Comparison of ENCODE assay signal across 37 cellular contexts in the genomic region with DNA sequence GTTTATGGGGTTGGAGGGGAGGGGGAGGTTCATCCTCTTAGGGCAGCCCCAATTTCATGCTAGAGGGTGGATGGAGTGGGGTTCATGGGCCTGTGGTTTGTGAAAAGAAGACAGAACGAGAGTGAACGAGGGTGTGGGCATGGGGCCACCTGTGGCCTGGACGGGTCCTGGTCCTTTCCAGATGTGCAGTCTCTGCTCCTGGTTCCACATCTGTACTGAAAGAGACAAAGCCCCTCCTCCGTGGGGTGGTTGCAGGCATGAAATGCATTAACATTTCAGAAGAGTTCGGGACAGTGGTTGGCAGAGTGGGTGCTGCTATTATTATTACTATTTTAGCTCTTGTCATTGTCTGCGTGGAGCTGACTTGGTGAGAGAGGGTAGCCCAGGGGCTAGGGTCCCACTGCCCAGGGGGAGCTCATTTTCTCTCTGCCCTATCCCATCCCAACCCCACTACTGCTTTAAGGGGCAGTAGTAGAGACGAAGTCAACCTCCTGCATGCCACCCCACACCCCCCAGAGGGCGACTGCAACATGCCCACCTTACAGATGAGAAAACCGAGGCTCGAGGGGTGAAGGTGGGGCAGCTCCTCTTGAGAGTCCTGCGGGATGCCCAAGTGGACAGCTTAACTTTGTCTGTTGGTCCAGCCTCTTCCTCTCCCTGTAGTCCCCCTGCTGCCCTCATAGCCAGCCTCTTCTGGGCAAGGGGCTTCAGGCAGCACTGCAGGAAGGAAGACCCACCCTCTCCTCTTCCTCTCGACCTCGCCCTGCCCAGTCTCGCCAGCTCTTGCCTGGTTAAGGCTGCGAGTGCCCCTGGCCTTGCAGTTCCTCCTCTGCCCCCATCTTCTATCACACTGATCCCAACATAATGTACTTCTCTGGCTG. TPM values are rescaled to one million over a fixed set of nuclear protein-coding genes. Genes with fewer than 3 reads are reported as not detected.
"Had no signal": no experiment of that assay in that cellular context is flagged by ENCODE, and none has a peak within 500 bp of the region (broad histone marks: within the 10 kb centered on the region; RNA-seq: fewer than 3 reads in every experiment).

No MANE protein-coding gene starts in this region.

- H3K36me3 ChIP-seq: gastroesophageal sphincter, neural progenitor cell, prostate gland, sigmoid colon, vagina had no signal

- H3K4me3 ChIP-seq: gastroesophageal sphincter, hepatocyte, neural progenitor cell, prostate gland, sigmoid colon, vagina had no signal

- H3K4me3 Mint-ChIP-seq: activated naive CD8-positive, alpha-beta T cell treated with anti-CD3 and anti-CD28 coated beads, Interleukin-2, amount 50 U/mL, for 24 hours; activated T-cell treated with anti-CD3 and anti-CD28 coated beads, Interleukin-2, amount 50 U/mL, for 4 hours; naive thymus-derived CD4-positive, alpha-beta T cell; neural progenitor cell; stimulated activated memory B cell treated with anti-CD40 and anti-IgM and Interleukin-4, amounts not matched to agents 10 μg/mL and 1 μg/mL and 100 μg/mL, for 72 hours; stimulated activated naive CD8-positive, alpha-beta T cell treated with anti-CD3 and anti-CD28 coated beads, Interleukin-15, amount 100 ng/mL, for 72 hours; type B pancreatic cell had no signal

- H3K4me1 Mint-ChIP-seq: stimulated activated naive CD8-positive, alpha-beta T cell treated with anti-CD3 and anti-CD28 coated beads, Interleukin-15, amount 100 ng/mL, for 72 hours had no signal

- H3K27ac Mint-ChIP-seq: activated naive CD8-positive, alpha-beta T cell treated with anti-CD3 and anti-CD28 coated beads, Interleukin-2, amount 50 U/mL, for 24 hours; activated T-helper 2 cell treated with anti-CD3 and anti-CD28 coated beads, Interferon-gamma antibody, Interleukin-2, Interleukin-4, amounts not matched to agents 10 μg/mL and 5 μg/mL and 100 μg/mL, durations not matched to agents 14 hours and 24 hours and 36 hours; neural progenitor cell; stimulated activated memory B cell treated with anti-CD40 and anti-IgM and Interleukin-4, amounts not matched to agents 10 μg/mL and 1 μg/mL and 100 μg/mL, for 72 hours; type B pancreatic cell had no signal

- H3K27me3 Mint-ChIP-seq: activated naive CD8-positive, alpha-beta T cell treated with anti-CD3 and anti-CD28 coated beads, Interleukin-2, amount 50 U/mL, for 24 hours; naive thymus-derived CD4-positive, alpha-beta T cell; stimulated activated naive CD8-positive, alpha-beta T cell treated with anti-CD3 and anti-CD28 coated beads, Interleukin-15, amount 100 ng/mL, for 72 hours had no signal

- H3K27ac ChIP-seq: gastroesophageal sphincter, hepatocyte, neural progenitor cell, prostate gland, sigmoid colon, vagina had no signal

- H3K4me2 ChIP-seq: hepatocyte, neural progenitor cell had no signal

- H3K4me1 ChIP-seq: gastroesophageal sphincter, neural progenitor cell, prostate gland, sigmoid colon, vagina had no signal

- DNase-seq: activated CD4-positive, alpha-beta T cell treated with anti-CD3 and anti-CD28 coated beads for 4 hours; activated CD4-positive, alpha-beta T cell treated with anti-CD3 and anti-CD28 coated beads, Interleukin-2, amount 50 U/mL, for 48 hours; activated CD4-positive, CD25-positive, alpha-beta regulatory T cell; activated CD8-positive, alpha-beta memory T cell treated with anti-CD3 and anti-CD28 coated beads, Interleukin-2, amount 50 U/mL, for 48 hours; activated naive CD8-positive, alpha-beta T cell treated with anti-CD3 and anti-CD28 coated beads, Interleukin-2, amount 50 U/mL, for 24 hours; activated T-cell treated with anti-CD3 and anti-CD28 coated beads, Interleukin-2, amount 50 U/mL, for 4 hours; amygdala; left cardiac atrium; left ventricle myocardium superior; midbrain; naive thymus-derived CD4-positive, alpha-beta T cell; retina; sigmoid colon; small intestine; stimulated activated CD4-positive, alpha-beta T cell treated with anti-CD3 and anti-CD28 coated beads, Interleukin-1b, Interleukin-23, amount 100 ng/mL, for 48 hours; stimulated activated CD4-positive, alpha-beta T cell treated with anti-CD3 and anti-CD28 coated beads, Interleukin-4, amount 100 ng/mL, for 4 hours; stimulated activated CD8-positive, alpha-beta memory T cell treated with anti-CD3 and anti-CD28 coated beads, Interleukin-4, amount 100 ng/mL, for 48 hours; stimulated activated naive CD8-positive, alpha-beta T cell treated with anti-CD3 and anti-CD28 coated beads, Interleukin-15, amount 100 ng/mL, for 72 hours; substantia nigra; T-helper 1 cell had no signal

- H3K9me3 ChIP-seq: gastroesophageal sphincter, prostate gland, sigmoid colon, vagina had no signal

- H3K9me3 Mint-ChIP-seq: activated naive CD8-positive, alpha-beta T cell treated with anti-CD3 and anti-CD28 coated beads, Interleukin-2, amount 50 U/mL, for 24 hours; activated T-cell treated with anti-CD3 and anti-CD28 coated beads, Interleukin-2, amount 50 U/mL, for 4 hours; activated T-helper 2 cell treated with anti-CD3 and anti-CD28 coated beads, Interferon-gamma antibody, Interleukin-2, Interleukin-4, amounts not matched to agents 10 μg/mL and 5 μg/mL and 100 μg/mL, durations not matched to agents 14 hours and 24 hours and 36 hours; naive thymus-derived CD4-positive, alpha-beta T cell; neural progenitor cell; stimulated activated naive CD8-positive, alpha-beta T cell treated with anti-CD3 and anti-CD28 coated beads, Interleukin-15, amount 100 ng/mL, for 72 hours; type B pancreatic cell had no signal

- H2AFZ ChIP-seq: hepatocyte, neural progenitor cell had no signal

- ATAC-seq: activated naive CD8-positive, alpha-beta T cell treated with anti-CD3 and anti-CD28 coated beads, Interleukin-2, amount 50 U/mL, for 24 hours; activated T-cell treated with anti-CD3 and anti-CD28 coated beads, Interleukin-2, amount 50 U/mL, for 4 hours; gastroesophageal sphincter; left ventricle myocardium superior; naive thymus-derived CD4-positive, alpha-beta T cell; stimulated activated memory B cell treated with anti-CD40 and anti-IgM and Interleukin-4, amounts not matched to agents 10 μg/mL and 1 μg/mL and 100 μg/mL, for 72 hours; stimulated activated naive CD8-positive, alpha-beta T cell treated with anti-CD3 and anti-CD28 coated beads, Interleukin-15, amount 100 ng/mL, for 72 hours had no signal

- H3K9ac ChIP-seq: neural progenitor cell had no signal

- H3K36me3 Mint-ChIP-seq: naive thymus-derived CD4-positive, alpha-beta T cell; neural progenitor cell; stimulated activated memory B cell treated with anti-CD40 and anti-IgM and Interleukin-4, amounts not matched to agents 10 μg/mL and 1 μg/mL and 100 μg/mL, for 72 hours; type B pancreatic cell had no signal

- H3K27me3 ChIP-seq: neural progenitor cell, vagina had no signal

RNA-seq across cellular contexts. Expression of gene BPIFB2, which starts 8.4 kb away (rescaled TPM):
- total RNA-seq: activated T-helper 2 cell treated with anti-CD3 and anti-CD28 coated beads, Interferon-gamma antibody, Interleukin-2, Interleukin-4, amounts not matched to agents 10 μg/mL and 5 μg/mL and 100 μg/mL, durations not matched to agents 14 hours and 24 hours and 36 hours; chondrocyte; endothelial cell of umbilical vein; fibroblast of lung; fibroblast of villous mesenchyme; left cardiac atrium; left ventricle myocardium superior; lung microvascular endothelial cell; naive thymus-derived CD4-positive, alpha-beta T cell; omental fat pad; sigmoid colon; vagina had no signal
- polyA plus RNA-seq: endothelial cell of umbilical vein; fibroblast of lung; keratinocyte; naive thymus-derived CD4-positive, alpha-beta T cell; sigmoid colon; small intestine had no signal

RNA-seq across cellular contexts. Expression of gene SUN5, which starts 11.7 kb away (rescaled TPM):
- total RNA-seq: activated T-cell treated with anti-CD3 and anti-CD28 coated beads, Interleukin-2, amount 50 U/mL, for 4 hours; activated T-helper 2 cell treated with anti-CD3 and anti-CD28 coated beads, Interferon-gamma antibody, Interleukin-2, Interleukin-4, amounts not matched to agents 10 μg/mL and 5 μg/mL and 100 μg/mL, durations not matched to agents 14 hours and 24 hours and 36 hours; chondrocyte; endothelial cell of umbilical vein; fibroblast of lung; fibroblast of villous mesenchyme; gastroesophageal sphincter; hepatocyte; left cardiac atrium; left ventricle myocardium superior; lung microvascular endothelial cell; naive thymus-derived CD4-positive, alpha-beta T cell; omental fat pad; sigmoid colon; vagina had no signal
- polyA plus RNA-seq: endothelial cell of umbilical vein; esophagus; fibroblast of lung; hepatocyte; keratinocyte; naive thymus-derived CD4-positive, alpha-beta T cell; sigmoid colon; small intestine; thymus had no signal

RNA-seq across cellular contexts. Expression of gene BPIFB6, which starts 15.5 kb away (rescaled TPM):
- total RNA-seq: activated T-cell treated with anti-CD3 and anti-CD28 coated beads, Interleukin-2, amount 50 U/mL, for 4 hours; activated T-helper 2 cell treated with anti-CD3 and anti-CD28 coated beads, Interferon-gamma antibody, Interleukin-2, Interleukin-4, amounts not matched to agents 10 μg/mL and 5 μg/mL and 100 μg/mL, durations not matched to agents 14 hours and 24 hours and 36 hours; chondrocyte; endothelial cell of umbilical vein; fibroblast of lung; fibroblast of villous mesenchyme; gastroesophageal sphincter; hepatocyte; left cardiac atrium; left ventricle myocardium superior; lung microvascular endothelial cell; naive thymus-derived CD4-positive, alpha-beta T cell; omental fat pad; prostate gland; sigmoid colon; vagina had no signal
- polyA plus RNA-seq: endothelial cell of umbilical vein; esophagus; fibroblast of lung; hepatocyte; keratinocyte; naive thymus-derived CD4-positive, alpha-beta T cell; sigmoid colon; small intestine had no signal

RNA-seq across cellular contexts. Expression of gene BPIFB3, which starts 37.8 kb away (rescaled TPM):
- total RNA-seq: activated T-cell treated with anti-CD3 and anti-CD28 coated beads, Interleukin-2, amount 50 U/mL, for 4 hours; activated T-helper 2 cell treated with anti-CD3 and anti-CD28 coated beads, Interferon-gamma antibody, Interleukin-2, Interleukin-4, amounts not matched to agents 10 μg/mL and 5 μg/mL and 100 μg/mL, durations not matched to agents 14 hours and 24 hours and 36 hours; chondrocyte; endothelial cell of umbilical vein; fibroblast of lung; fibroblast of villous mesenchyme; gastroesophageal sphincter; hepatocyte; left cardiac atrium; left ventricle myocardium superior; lung microvascular endothelial cell; naive thymus-derived CD4-positive, alpha-beta T cell; omental fat pad; prostate gland; sigmoid colon; vagina had no signal
- polyA plus RNA-seq: endothelial cell of umbilical vein; esophagus; fibroblast of lung; hepatocyte; keratinocyte; naive thymus-derived CD4-positive, alpha-beta T cell; sigmoid colon; small intestine had no signal
